In the genomic region with DNA sequence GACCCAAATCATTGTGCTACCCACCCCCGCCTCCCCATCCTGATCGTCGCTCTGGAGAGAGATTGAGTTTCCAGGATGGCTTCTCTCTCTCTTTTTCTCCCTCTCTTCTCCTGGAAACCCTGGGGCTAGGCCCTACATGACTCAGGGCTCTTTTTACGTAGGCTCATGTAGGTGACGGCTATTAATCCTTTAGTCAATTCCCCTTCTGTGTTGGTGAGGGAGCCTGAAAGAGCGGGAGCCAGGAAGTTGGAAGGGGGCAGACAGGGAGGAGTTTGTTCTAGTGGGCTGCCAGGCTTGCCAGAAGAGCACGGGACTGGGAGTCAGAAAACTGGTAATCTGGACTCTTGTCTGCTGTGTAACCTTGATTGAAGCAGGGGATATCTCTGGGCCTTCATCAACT, we compare ENCODE assay signal across 13 cellular contexts. TPM values are rescaled to one million over a fixed set of nuclear protein-coding genes. Genes with fewer than 3 reads are reported as not detected.
A peak's percentile ranks its signal among the peaks of the same experiment; 100 is the strongest.
DNase-seq lines count a peak whose midpoint lies in the region; ATAC-seq, FAIRE-seq and TF ChIP-seq lines count a peak whose summit lies in the region.
"Had no signal": no experiment of that assay in that cellular context is flagged by ENCODE, and none has a peak within 500 bp of the region (broad histone marks: within the 10 kb centered on the region; RNA-seq: fewer than 3 reads in every experiment).

No MANE protein-coding gene starts in this region.

- peaks cover 67% of the 10 kb centered on the region for H3K79me2 ChIP-seq in keratinocyte (ENCODE audit: control insufficient read depth, insufficient read depth, low read length)

- peak overlapping the region; percentile 50 for H3K4me2 ChIP-seq in keratinocyte (ENCODE audit: control insufficient read depth, extremely low read depth, insufficient read depth, low read depth, low read length)

- no peaks in the 10 kb centered on the region for H3K9me3 Mint-ChIP-seq in MCF 10A (ENCODE audit: unreplicated experiment)

- H3K36me3 ChIP-seq in keratinocyte (ENCODE audit: control insufficient read depth in 2 of 2, extremely low read depth in 1 of 2, insufficient read depth in 2 of 2, low read length in 2 of 2): peaks cover 0 to 6% of the 10 kb centered on the region in 2 experiments

- peak overlapping the region; percentile 40 for H3K27ac Mint-ChIP-seq in MCF 10A (ENCODE audit: low read depth, unreplicated experiment)

- dilution Hi-C loops in keratinocyte (cut with MboI; ENCODE audit: extremely low pct_ligation_motif_present, low sequenced_read_pairs): no loop called here

- intact Hi-C loops in MCF 10A (cut with micrococcal nuclease): no loop called here

- TF ChIP-seq CTCF in MCF 10A (IDR thresholded peaks at IDR 0.05; ENCODE audit: unreplicated experiment) (no peak), keratinocyte (optimal IDR thresholded peaks at IDR 0.05 in 1 of 3, IDR thresholded peaks at IDR 0.05 in 1 of 3, conservative IDR thresholded peaks at IDR 0.05 in 1 of 3; ENCODE audit: extremely low read depth in 1 of 3, insufficient read depth in 2 of 3, low read length in 3 of 3) (no peak)

- H3K9ac ChIP-seq in keratinocyte (ENCODE audit: control insufficient read depth, extremely low read depth, insufficient read depth, low read length): peak overlapping the region; percentile 56

- CTCF ChIA-PET in MCF 10A (lab: Yijun Ruan, JAX): interaction anchor here (0.6 to 0.7 kb wide), 2 partner anchors 114 to 129 kb away, joined by 3 to 4 read pairs; no protein-coding TSS in a partner anchor

- H3K36me3 Mint-ChIP-seq in MCF 10A (ENCODE audit: insufficient read depth, unreplicated experiment): no peaks in the 10 kb centered on the region

- peaks cover 60% of the 10 kb centered on the region for H3K4me1 ChIP-seq in keratinocyte (ENCODE audit: control insufficient read depth, extremely low read depth, insufficient read depth, low read length)

- DNase-seq in NCI-H2196 (lab: John Stamatoyannopoulos, UW; ENCODE audit: unreplicated experiment): peak; percentile 46
- no peak for DNase-seq in NCI-H2196 treated with DMSO at 0.1 percent for 48 hours (lab: John Stamatoyannopoulos, UW; ENCODE audit: unreplicated experiment)
- DNase-seq in MCF 10A (ENCODE audit: unreplicated experiment): peak; percentile 90
- no peak for DNase-seq in keratinocyte (ENCODE audit: low read depth, low spot score)
- peak; percentile 27 for DNase-seq in stromal cell of bone marrow (ENCODE audit: low read depth)
- DNase-seq: kidney; NCI-H1417 treated with DMSO at 0.1 percent for 48 hours; nucleus accumbens; stimulated activated CD4-positive, alpha-beta T cell treated with anti-CD3 and anti-CD28 coated beads, Interleukin-4, amount 100 ng/mL, for 1 hour had no signal

- peak; percentile 55 for FAIRE-seq in keratinocyte (lab: Jason Lieb, UNC)
- FAIRE-seq: H1, kidney had no signal

- no peaks in the 10 kb centered on the region for H4K20me1 ChIP-seq in keratinocyte (ENCODE audit: control insufficient read depth, extremely low read depth, insufficient read depth, low read length)

- H3K27me3 ChIP-seq in keratinocyte (ENCODE audit: control insufficient read depth, extremely low read depth, insufficient read depth, low read length): no peaks in the 10 kb centered on the region

- peaks cover 31% of the 10 kb centered on the region for H3K4me1 Mint-ChIP-seq in MCF 10A (ENCODE audit: insufficient read depth, unreplicated experiment)

- H3K9me1 ChIP-seq in keratinocyte (ENCODE audit: control insufficient read depth, extremely low read depth, insufficient read depth, low read length): peaks cover 2% of the 10 kb centered on the region

- BruUV-seq in MCF 10A (replicated peaks; lab: Mats Ljungman, UMichigan): no TSS peak

- H3K27me3 Mint-ChIP-seq in MCF 10A (ENCODE audit: insufficient read depth, unreplicated experiment): no peaks in the 10 kb centered on the region

- H3K4me3 ChIP-seq in keratinocyte (ENCODE audit: control insufficient read depth in 2 of 3, extremely low read depth in 1 of 3, insufficient read depth in 2 of 3, low read depth in 1 of 3, low read length in 3 of 3): no peak overlapping the region

- no peak overlapping the region for H3K4me3 Mint-ChIP-seq in MCF 10A (ENCODE audit: unreplicated experiment)

- H3K9me3 ChIP-seq in keratinocyte (ENCODE audit: control insufficient read depth, low read depth, low read length): no peaks in the 10 kb centered on the region

- H3K27ac ChIP-seq in keratinocyte (ENCODE audit: control insufficient read depth, insufficient read depth, low read length): peak overlapping the region; percentile 77

- H2AFZ ChIP-seq in keratinocyte (ENCODE audit: control insufficient read depth, low read length): no peak overlapping the region

- POLR2A ChIA-PET in MCF 10A (lab: Yijun Ruan, JAX): interaction anchor here (0.5 to 4.0 kb wide), 3 partner anchors 9 to 101 kb away, joined by 3 to 41 read pairs (median 8); a partner anchor contains a TSS

- ATAC-seq in GM21526 (IDR thresholded peaks at IDR 0.05; ENCODE audit: low FRiP score, unreplicated experiment) (no peak), HG03159 (IDR thresholded peaks at IDR 0.05; ENCODE audit: unreplicated experiment) (no peak), HG03378 (IDR thresholded peaks at IDR 0.05; ENCODE audit: unreplicated experiment) (no peak)

RNA-seq across cellular contexts. Expression of a gene that starts 9.7 kb away (rescaled TPM):
- 15.4 and 17.0 TPM in 2 replicates for total RNA-seq in MCF 10A (2022)
- polyA plus RNA-seq in keratinocyte: 76.9 to 112 TPM (median 84.8 TPM) in 3 replicates
- 27.7 TPM for polyA plus RNA-seq in keratinocyte (2011; ENCODE audit: low read depth)
- polyA plus RNA-seq in keratinocyte (2011; cell fraction: cytosol; rRNA removed): 26.3 and 45.0 TPM in 2 replicates
- 201 and 208 TPM in 2 replicates for polyA plus RNA-seq in keratinocyte (2011; cell fraction: nucleus; rRNA removed)
- polyA plus RNA-seq in keratinocyte (2012; ENCODE audit: low replicate concordance): 61.6 and 86.8 TPM in 2 replicates
- polyA minus RNA-seq in keratinocyte: 144 to 335 TPM (median 224 TPM) in 3 replicates
- polyA minus RNA-seq in keratinocyte (2011; cell fraction: cytosol; rRNA and poly(A)+ RNA removed): 83.3 TPM
- polyA minus RNA-seq in keratinocyte (2011; cell fraction: nucleus; rRNA and poly(A)+ RNA removed): 266 and 461 TPM in 2 replicates

Comparison
In these comparisons a context has a peak if more than half of its experiments do, and no peak if none do; other contexts are left out.
1. DNase-seq: peak in NCI-H2196 (single experiment), MCF 10A (single experiment) and stromal cell of bone marrow (single experiment); none in NCI-H2196 treated with DMSO at 0.1 percent for 48 hours (single experiment) and keratinocyte (single experiment).